Comparison of ENCODE assay signal across 1 cellular context in the genomic region with DNA sequence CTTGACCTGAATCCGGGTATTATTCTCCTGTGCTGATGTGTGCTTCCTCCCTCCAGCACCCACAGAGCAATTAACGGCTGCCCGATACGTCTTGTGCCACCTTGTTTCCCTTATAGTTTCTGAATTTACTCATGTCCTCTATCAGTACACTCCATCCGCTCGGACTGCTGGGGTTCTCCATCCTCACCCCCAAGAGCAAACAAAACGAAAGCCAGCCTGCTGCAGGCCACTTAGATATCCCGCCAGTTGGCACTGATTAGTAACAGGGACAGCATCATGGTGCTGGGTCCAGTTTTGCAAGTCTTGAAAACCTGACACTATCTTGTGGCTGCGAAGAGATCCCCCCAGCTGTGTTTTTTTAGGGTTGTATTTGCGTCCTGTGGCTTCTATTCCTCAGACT.
TF ChIP-seq lines count a peak whose summit lies in the region.

No MANE protein-coding gene starts in this region.

TF ChIP-seq in A549, 52 proteins besides CTCF, POLR2A, EP300 and RAD21 (continued from another document):
- no peak for TF ChIP-seq REST (IDR thresholded peaks at IDR 0.05)
